ENCODE assay signal across 9 cellular contexts in genomic region chr2:180983468-180984388, GRCh38. TPM values are rescaled to one million over a fixed set of nuclear protein-coding genes. Genes with fewer than 3 reads are reported as not detected.
DNase-seq lines count a peak whose midpoint lies in the region; ATAC-seq and TF ChIP-seq lines count a peak whose summit lies in the region.
"Had no signal": no experiment of that assay in that cellular context is flagged by ENCODE, and none has a peak within 500 bp of the region (broad histone marks: within the 10 kb centered on the region; RNA-seq: fewer than 3 reads in every experiment).

No MANE protein-coding gene starts in this region.

- H3K27me3 Mint-ChIP-seq in activated T-helper 17 cell treated with anti-CD3 and anti-CD28 coated beads, Interleukin-2, amount 50 U/mL, for 72 hours, result no peaks in the 10 kb centered on the region
- H3K27me3 Mint-ChIP-seq in stimulated activated naive CD8-positive, alpha-beta T cell treated with anti-CD3 and anti-CD28 coated beads, Interleukin-15, amount 100 ng/mL, for 72 hours, result no peaks in the 10 kb centered on the region

- H4K20me1 ChIP-seq in DOHH2 (ENCODE audit: control insufficient read depth, insufficient read depth, low read depth, low read length), result no peaks in the 10 kb centered on the region

- peaks cover 11% of the 10 kb centered on the region for H3F3A ChIP-seq in DOHH2 (ENCODE audit: control insufficient read depth, insufficient read depth)

- H3K79me2 ChIP-seq in DOHH2 (ENCODE audit: control insufficient read depth, low read length), result peaks cover 41% of the 10 kb centered on the region

- ATAC-seq in GM19397 (IDR thresholded peaks at IDR 0.05; ENCODE audit: unreplicated experiment) (peak; percentile 22), HG03432 (IDR thresholded peaks at IDR 0.05; ENCODE audit: unreplicated experiment) (peak; percentile 42)
- ATAC-seq in activated T-helper 17 cell treated with anti-CD3 and anti-CD28 coated beads, Interleukin-2, amount 50 U/mL, for 72 hours (replicated peaks), result no peak
- no peak for ATAC-seq in stimulated activated naive CD8-positive, alpha-beta T cell treated with anti-CD3 and anti-CD28 coated beads, Interleukin-15, amount 100 ng/mL, for 72 hours

- H3K9me3 Mint-ChIP-seq in activated T-helper 17 cell treated with anti-CD3 and anti-CD28 coated beads, Interleukin-2, amount 50 U/mL, for 72 hours, result no peaks in the 10 kb centered on the region
- no peaks in the 10 kb centered on the region for H3K9me3 Mint-ChIP-seq in stimulated activated naive CD8-positive, alpha-beta T cell treated with anti-CD3 and anti-CD28 coated beads, Interleukin-15, amount 100 ng/mL, for 72 hours

- H3K27ac Mint-ChIP-seq in activated T-helper 17 cell treated with anti-CD3 and anti-CD28 coated beads, Interleukin-2, amount 50 U/mL, for 72 hours, result peak overlapping the region; percentile 20
- H3K27ac Mint-ChIP-seq in stimulated activated naive CD8-positive, alpha-beta T cell treated with anti-CD3 and anti-CD28 coated beads, Interleukin-15, amount 100 ng/mL, for 72 hours, result no peak overlapping the region

- peak overlapping the region; percentile 99 for H3K4me3 Mint-ChIP-seq in activated T-helper 17 cell treated with anti-CD3 and anti-CD28 coated beads, Interleukin-2, amount 50 U/mL, for 72 hours
- H3K4me3 Mint-ChIP-seq in stimulated activated naive CD8-positive, alpha-beta T cell treated with anti-CD3 and anti-CD28 coated beads, Interleukin-15, amount 100 ng/mL, for 72 hours, result peak overlapping the region; percentile 13 to 32

- peak overlapping the region; percentile 82 for H3K4me2 ChIP-seq in DOHH2 (ENCODE audit: low read length)

- H3K27ac ChIP-seq in DOHH2 (ENCODE audit: low read depth, low read length) (no peak overlapping the region), iPS-18a (ENCODE audit: low read length) (peak overlapping the region; percentile 88), coronary artery (no peak overlapping the region)

- H3K9ac ChIP-seq in iPS-18a (ENCODE audit: low read length), result peak overlapping the region; percentile 85

- H3K4me1 ChIP-seq in DOHH2 (ENCODE audit: control insufficient read depth, low read length) (peaks cover 39% of the 10 kb centered on the region), iPS-18a (ENCODE audit: control insufficient read depth, low read depth, low read length) (peaks cover 49% of the 10 kb centered on the region)

- no peaks in the 10 kb centered on the region for H3K9me2 ChIP-seq in DOHH2 (replicated peaks; ENCODE audit: control insufficient read depth, low read length)

- H3K9me3 ChIP-seq in DOHH2 (ENCODE audit: control insufficient read depth, insufficient read depth, low read length) (no peaks in the 10 kb centered on the region), iPS-18a (ENCODE audit: control insufficient read depth, low read depth, low read length) (no peaks in the 10 kb centered on the region)
- H3K9me3 ChIP-seq: heart left ventricle had no signal

- peaks cover 9% of the 10 kb centered on the region; the same call in 1 of the 2 replicates for H3K27me3 ChIP-seq in DOHH2 (ENCODE audit: control insufficient read depth, low read length)
- no peaks in the 10 kb centered on the region for H3K27me3 ChIP-seq in iPS-18a (ENCODE audit: control insufficient read depth, insufficient read depth, low read length)
- H3K27me3 ChIP-seq: heart left ventricle had no signal

- H3K4me1 Mint-ChIP-seq in activated T-helper 17 cell treated with anti-CD3 and anti-CD28 coated beads, Interleukin-2, amount 50 U/mL, for 72 hours, result peaks cover 15% of the 10 kb centered on the region
- H3K4me1 Mint-ChIP-seq in stimulated activated naive CD8-positive, alpha-beta T cell treated with anti-CD3 and anti-CD28 coated beads, Interleukin-15, amount 100 ng/mL, for 72 hours, result peaks cover 50% of the 10 kb centered on the region

- H3K4me3 ChIP-seq in DOHH2 (ENCODE audit: low read length) (peak overlapping the region; percentile 27), iPS-18a (ENCODE audit: low read length) (peak overlapping the region; percentile 76), coronary artery (no peak overlapping the region)

- peak; percentile 48 for TF ChIP-seq CTCF in DOHH2 (IDR thresholded peaks at IDR 0.05; ENCODE audit: low read depth, low read length, poor library complexity, severe bottlenecking)
- no peak for TF ChIP-seq CTCF in coronary artery (IDR thresholded peaks at IDR 0.05)

- H3K36me3 ChIP-seq in DOHH2 (ENCODE audit: control insufficient read depth, low read length) (peaks cover 34% of the 10 kb centered on the region), iPS-18a (ENCODE audit: control insufficient read depth, low read depth, low read length) (peaks cover 23% of the 10 kb centered on the region)

- DNase-seq in NCI-H510A treated with DMSO at 0.1 percent for 48 hours (lab: John Stamatoyannopoulos, UW) (peak; percentile 83), coronary artery (ENCODE audit: low spot score) (no peak)
- DNase-seq in stimulated activated naive CD8-positive, alpha-beta T cell treated with anti-CD3 and anti-CD28 coated beads, Interleukin-15, amount 100 ng/mL, for 72 hours, result no peak

- peaks cover 51% of the 10 kb centered on the region for H3K36me3 Mint-ChIP-seq in activated T-helper 17 cell treated with anti-CD3 and anti-CD28 coated beads, Interleukin-2, amount 50 U/mL, for 72 hours (ENCODE audit: low read depth)

RNA-seq across cellular contexts. Expression of gene UBE2E3, which starts 3.3 kb away (rescaled TPM):
- total RNA-seq in activated T-helper 17 cell treated with anti-CD3 and anti-CD28 coated beads, Interleukin-2, amount 50 U/mL, for 72 hours, result 10 to 100 TPM; 26.9 to 38.1 TPM

Comparison
In these comparisons a context has a peak if more than half of its experiments do, and no peak if none do; other contexts are left out.
1. ATAC-seq: peak in GM19397 (single experiment) and HG03432 (single experiment); none in activated T-helper 17 cell treated with anti-CD3 and anti-CD28 coated beads, Interleukin-2, amount 50 U/mL, for 72 hours (single experiment) and stimulated activated naive CD8-positive, alpha-beta T cell treated with anti-CD3 and anti-CD28 coated beads, Interleukin-15, amount 100 ng/mL, for 72 hours (single experiment).